ENCODE assay signal across 8 cellular contexts in genomic region chr20:32823078-32823477, GRCh38. TPM values are rescaled to one million over a fixed set of nuclear protein-coding genes. Genes with fewer than 3 reads are reported as not detected.
DNase-seq lines count a peak whose midpoint lies in the region; ATAC-seq, FAIRE-seq and TF ChIP-seq lines count a peak whose summit lies in the region.

No MANE protein-coding gene starts in this region.

- H3K27ac Mint-ChIP-seq in activated naive CD8-positive, alpha-beta T cell treated with anti-CD3 and anti-CD28 coated beads for 36 hours = peak overlapping the region; percentile 36
- H3K27ac Mint-ChIP-seq in memory B cell = peak overlapping the region; percentile 19

- peaks cover 47% of the 10 kb centered on the region for H3K4me1 Mint-ChIP-seq in activated naive CD8-positive, alpha-beta T cell treated with anti-CD3 and anti-CD28 coated beads for 36 hours
- H3K4me1 Mint-ChIP-seq in memory B cell = peaks cover 36% of the 10 kb centered on the region

- no peaks in the 10 kb centered on the region for H3K27me3 Mint-ChIP-seq in activated naive CD8-positive, alpha-beta T cell treated with anti-CD3 and anti-CD28 coated beads for 36 hours
- H3K27me3 Mint-ChIP-seq in memory B cell = no peaks in the 10 kb centered on the region

- H3K36me3 Mint-ChIP-seq in activated naive CD8-positive, alpha-beta T cell treated with anti-CD3 and anti-CD28 coated beads for 36 hours = peaks cover 32% of the 10 kb centered on the region
- peaks cover 8% of the 10 kb centered on the region for H3K36me3 Mint-ChIP-seq in memory B cell

- no peak for FAIRE-seq in HTR-8/SVneo (lab: Jason Lieb, UNC)

- TF ChIP-seq CTCF in AG04449 (IDR thresholded peaks at IDR 0.05; ENCODE audit: insufficient read depth, low read length, missing control alignments) = peak; percentile 12

- CTCF ChIA-PET in AG04449 (lab: Yijun Ruan, JAX) = interaction anchor here (1.1 kb wide), 1 partner anchor 33 kb away, joined by 3 read pairs; no protein-coding TSS in a partner anchor

- no peak overlapping the region for H3K4me3 ChIP-seq in AG04449 (ENCODE audit: low read depth, low read length)

- POLR2A ChIA-PET in AG04449 (lab: Yijun Ruan, JAX) = no interaction called here

- H3K9me3 Mint-ChIP-seq in activated naive CD8-positive, alpha-beta T cell treated with anti-CD3 and anti-CD28 coated beads for 36 hours = no peaks in the 10 kb centered on the region
- H3K9me3 Mint-ChIP-seq in memory B cell = no peaks in the 10 kb centered on the region

- peak overlapping the region; percentile 22 for H3K4me3 Mint-ChIP-seq in activated naive CD8-positive, alpha-beta T cell treated with anti-CD3 and anti-CD28 coated beads for 36 hours
- H3K4me3 Mint-ChIP-seq in memory B cell = no peak overlapping the region

- ATAC-seq in memory B cell (ENCODE audit: low read depth) (no peak), GM18517 (IDR thresholded peaks at IDR 0.05; ENCODE audit: unreplicated experiment) (no peak)

- no peak for DNase-seq in AG04449 (ENCODE audit: low read depth, low spot score)
- peak; percentile 60 for DNase-seq in HTR-8/SVneo (ENCODE audit: insufficient read length, low spot score)
- no peak for DNase-seq in activated naive CD8-positive, alpha-beta T cell treated with anti-CD3 and anti-CD28 coated beads for 36 hours
- no peak for DNase-seq in memory B cell (ENCODE audit: low spot score in 2 of 2)
- no peak for DNase-seq in mucosa of gallbladder (ENCODE audit: low spot score)
- no peak for DNase-seq in NCI-H2196 treated with DMSO at 0.1 percent for 48 hours (lab: John Stamatoyannopoulos, UW; ENCODE audit: unreplicated experiment)
- no peak for DNase-seq in DMS79 treated with DMSO at 0.1 percent for 48 hours (lab: John Stamatoyannopoulos, UW)

RNA-seq across cellular contexts. Expression of gene MAPRE1, which starts 3.3 kb away (rescaled TPM):
- 100 to 1,000 TPM; 154 to 156 TPM for total RNA-seq in activated naive CD8-positive, alpha-beta T cell treated with anti-CD3 and anti-CD28 coated beads for 36 hours
- 85.9 TPM for total RNA-seq in mucosa of gallbladder

RNA-seq across cellular contexts. Expression of gene EFCAB8, which starts 35.6 kb away (rescaled TPM):
- under 1 TPM; 0.27 to 0.56 TPM for total RNA-seq in activated naive CD8-positive, alpha-beta T cell treated with anti-CD3 and anti-CD28 coated beads for 36 hours
- total RNA-seq in mucosa of gallbladder = 0.20 TPM
